15 cellular contexts compared by ENCODE assay signal in genomic region chr7:157310676-157311185, GRCh38. TPM values are rescaled to one million over a fixed set of nuclear protein-coding genes. Genes with fewer than 3 reads are reported as not detected.
DNase-seq lines count a peak whose midpoint lies in the region; ATAC-seq and TF ChIP-seq lines count a peak whose summit lies in the region.
"Had no signal": no experiment of that assay in that cellular context is flagged by ENCODE, and none has a peak within 500 bp of the region (broad histone marks: within the 10 kb centered on the region; RNA-seq: fewer than 3 reads in every experiment).

No MANE protein-coding gene starts in this region.

- no peaks in the 10 kb centered on the region for H3K36me3 Mint-ChIP-seq in activated T-cell treated with anti-CD3 and anti-CD28 coated beads, Interleukin-2, amount 50 U/mL, for 72 hours (ENCODE audit: insufficient read depth in 2 of 2)

- peak overlapping the region; percentile 48 for H3K27ac Mint-ChIP-seq in activated T-cell treated with anti-CD3 and anti-CD28 coated beads, Interleukin-2, amount 50 U/mL, for 72 hours
- H3K27ac Mint-ChIP-seq: activated T-helper 1 cell treated with anti-CD3 and anti-CD28 coated beads, Interleukin-12 subunit alpha, Interleukin-12 subunit beta, Interleukin-2, Interleukin-4 antibody, amounts not matched to agents 30 ng/mL and 10 ng/mL and 1 ng/mL, durations not matched to agents 14 hours and 24 hours and 36 hours; nephron progenitor cell had no signal

- no peak for TF ChIP-seq CTCF in WI38 (IDR thresholded peaks at IDR 0.05; ENCODE audit: low read depth, low read length)
- no peak for TF ChIP-seq CTCF in fibroblast of the aortic adventitia (IDR thresholded peaks at IDR 0.05; ENCODE audit: insufficient read depth, low read length)
- TF ChIP-seq CTCF in lower lobe of right lung (IDR thresholded peaks at IDR 0.05): no peak

- peaks cover 31% of the 10 kb centered on the region for H3K4me1 Mint-ChIP-seq in activated T-cell treated with anti-CD3 and anti-CD28 coated beads, Interleukin-2, amount 50 U/mL, for 72 hours (ENCODE audit: low read depth)

- H3K27ac ChIP-seq in substantia nigra (ENCODE audit: low read depth, low read length, poor library complexity, severe bottlenecking) (peak overlapping the region; percentile 62), lower lobe of right lung (no peak overlapping the region)
- H3K27ac ChIP-seq: vagina had no signal

- no peaks in the 10 kb centered on the region for H3K9me3 ChIP-seq in lower lobe of right lung
- H3K9me3 ChIP-seq: vagina had no signal

- no peak for DNase-seq in activated T-cell treated with anti-CD3 and anti-CD28 coated beads, Interleukin-2, amount 50 U/mL, for 72 hours
- DNase-seq in activated T-cell treated with anti-CD3 and anti-CD28 coated beads, Interleukin-2, amount 50 U/mL, for 48 hours: no peak
- DNase-seq in fibroblast of the aortic adventitia (ENCODE audit: low read depth) (peak; percentile 4), substantia nigra (lab: John Stamatoyannopoulos, UW) (peak in 1 of 49 donors; percentile 13), lower lobe of right lung (no peak)
- DNase-seq: central memory CD4-positive, alpha-beta T cell; NCI-H1092 treated with DMSO at 0.1 percent for 48 hours; NCI-H524; nephron progenitor cell; SHP77 had no signal

- H3K27me3 Mint-ChIP-seq in activated T-cell treated with anti-CD3 and anti-CD28 coated beads, Interleukin-2, amount 50 U/mL, for 72 hours (ENCODE audit: low read depth): no peaks in the 10 kb centered on the region

- no peaks in the 10 kb centered on the region for H3K27me3 ChIP-seq in lower lobe of right lung (ENCODE audit: low read depth)
- H3K27me3 ChIP-seq: vagina had no signal

- H3K4me1 ChIP-seq in lower lobe of right lung: no peaks in the 10 kb centered on the region
- H3K4me1 ChIP-seq: vagina had no signal

- H3K4me3 ChIP-seq in WI38 (ENCODE audit: low read depth, low read length) (peak overlapping the region; percentile 19; the same call in 1 of the 2 replicates), fibroblast of the aortic adventitia (ENCODE audit: low read depth, low read length) (no peak overlapping the region), lower lobe of right lung (no peak overlapping the region)
- H3K4me3 ChIP-seq: vagina had no signal

- H3K9me3 Mint-ChIP-seq in activated T-cell treated with anti-CD3 and anti-CD28 coated beads, Interleukin-2, amount 50 U/mL, for 72 hours: no peaks in the 10 kb centered on the region
- H3K9me3 Mint-ChIP-seq: activated T-helper 1 cell treated with anti-CD3 and anti-CD28 coated beads, Interleukin-12 subunit alpha, Interleukin-12 subunit beta, Interleukin-2, Interleukin-4 antibody, amounts not matched to agents 30 ng/mL and 10 ng/mL and 1 ng/mL, durations not matched to agents 14 hours and 24 hours and 36 hours; nephron progenitor cell had no signal

- no peaks in the 10 kb centered on the region for H3K36me3 ChIP-seq in lower lobe of right lung
- H3K36me3 ChIP-seq: vagina had no signal

- H3K4me3 Mint-ChIP-seq in activated T-cell treated with anti-CD3 and anti-CD28 coated beads, Interleukin-2, amount 50 U/mL, for 72 hours: no peak overlapping the region
- H3K4me3 Mint-ChIP-seq: activated T-helper 1 cell treated with anti-CD3 and anti-CD28 coated beads, Interleukin-12 subunit alpha, Interleukin-12 subunit beta, Interleukin-2, Interleukin-4 antibody, amounts not matched to agents 30 ng/mL and 10 ng/mL and 1 ng/mL, durations not matched to agents 14 hours and 24 hours and 36 hours; nephron progenitor cell had no signal

- ATAC-seq in activated T-cell treated with anti-CD3 and anti-CD28 coated beads, Interleukin-2, amount 50 U/mL, for 72 hours (replicated peaks in 1 of 2): peak in 1 of 2 donors; percentile 54
- ATAC-seq in GM21360 (IDR thresholded peaks at IDR 0.05; ENCODE audit: unreplicated experiment) (no peak), lower lobe of right lung (no peak), GM21786 (IDR thresholded peaks at IDR 0.05; ENCODE audit: unreplicated experiment) (no peak)

- intact Hi-C loops in lower lobe of right lung (cut with DNase I): no loop called here

RNA-seq across cellular contexts. Expression of gene DNAJB6, which starts 26.1 kb away (rescaled TPM):
- total RNA-seq in activated T-cell treated with anti-CD3 and anti-CD28 coated beads, Interleukin-2, amount 50 U/mL, for 72 hours: 100 to 1,000 TPM; 103 to 116 TPM
- total RNA-seq in fibroblast of the aortic adventitia (ENCODE audit: low replicate concordance) (86.6 and 140 TPM in 2 replicates), lower lobe of right lung (103 TPM)
